27 cellular contexts compared by ENCODE assay signal in genomic region chr12:57097554-57097835, GRCh38. TPM values are rescaled to one million over a fixed set of nuclear protein-coding genes. Genes with fewer than 3 reads are reported as not detected.
A peak's percentile ranks its signal among the peaks of the same experiment; 100 is the strongest.
DNase-seq lines count a peak whose midpoint lies in the region; ATAC-seq, FAIRE-seq and TF ChIP-seq lines count a peak whose summit lies in the region.
"Had no signal": no experiment of that assay in that cellular context is flagged by ENCODE, and none has a peak within 500 bp of the region (broad histone marks: within the 10 kb centered on the region; RNA-seq: fewer than 3 reads in every experiment).

No MANE protein-coding gene starts in this region.

- H3K9me3 Mint-ChIP-seq in activated T-cell treated with anti-CD3 and anti-CD28 coated beads, Interleukin-2, amount 50 U/mL, for 24 hours = no peaks in the 10 kb centered on the region
- no peaks in the 10 kb centered on the region for H3K9me3 Mint-ChIP-seq in stimulated activated effector memory CD8-positive, alpha-beta T cell treated with anti-CD3 and anti-CD28 coated beads, Interleukin-12 subunit alpha, Interleukin-12 subunit beta, amount 100 ng/mL, for 72 hours
- H3K9me3 Mint-ChIP-seq in HFFc6 = no peaks in the 10 kb centered on the region
- H3K9me3 Mint-ChIP-seq: activated naive CD4-positive, alpha-beta T cell treated with anti-CD3 and anti-CD28 coated beads, Interleukin-2, amount 10 ng/mL, durations not matched to agents 7 days and 5 days; dendritic cell treated with granulocyte-macrophage colony-stimulating factor and Interleukin-4, amounts not matched to agents 40 ng/mL and 50 ng/mL, for 4 days had no signal

- H3K4me1 Mint-ChIP-seq in activated T-cell treated with anti-CD3 and anti-CD28 coated beads, Interleukin-2, amount 50 U/mL, for 24 hours (ENCODE audit: low read depth) = peaks cover 62% of the 10 kb centered on the region
- peaks cover 66% of the 10 kb centered on the region for H3K4me1 Mint-ChIP-seq in stimulated activated effector memory CD8-positive, alpha-beta T cell treated with anti-CD3 and anti-CD28 coated beads, Interleukin-12 subunit alpha, Interleukin-12 subunit beta, amount 100 ng/mL, for 72 hours
- H3K4me1 Mint-ChIP-seq in HFFc6 (ENCODE audit: low read depth) = peaks cover 49% of the 10 kb centered on the region

- no peak for DNase-seq in activated T-cell treated with anti-CD3 and anti-CD28 coated beads, Interleukin-2, amount 50 U/mL, for 24 hours
- no peak for DNase-seq in activated T-cell treated with anti-CD3 and anti-CD28 coated beads, Interleukin-2, amount 50 U/mL, for 1 hour
- DNase-seq in OCI-M1 (lab: John Stamatoyannopoulos, UW) = peak; percentile 70
- peak; percentile 36 to 37 for DNase-seq in erythroblast (lab: John Stamatoyannopoulos, UW)
- DNase-seq in stimulated activated effector memory CD8-positive, alpha-beta T cell treated with anti-CD3 and anti-CD28 coated beads, Interleukin-12 subunit alpha, Interleukin-12 subunit beta, amount 100 ng/mL, for 72 hours (ENCODE audit: low spot score in 2 of 2) = no peak
- no peak for DNase-seq in frontal cortex (ENCODE audit: low spot score in 2 of 2)
- no peak for DNase-seq in HFFc6
- DNase-seq in activated CD4-positive, alpha-beta T cell treated with anti-CD3 and anti-CD28 coated beads for 1 hour = no peak
- DNase-seq: activated CD4-positive, alpha-beta T cell treated with anti-CD3 and anti-CD28 coated beads for 36 hours; activated naive CD4-positive, alpha-beta T cell treated with anti-CD3 and anti-CD28 coated beads, Interleukin-2, amount 10 ng/mL, durations not matched to agents 7 days and 5 days; activated T-cell treated with anti-CD3 and anti-CD28 coated beads, Interleukin-2, amount 50 U/mL, for 48 hours; C1 segment of cervical spinal cord; Calu3; central memory CD4-positive, alpha-beta T cell; kidney glomerular epithelial cell; lower lobe of right lung; NCI-H1417; NCI-H2107; NCI-H446 treated with DMSO at 0.1 percent for 48 hours; PC-9; SHP77 treated with DMSO at 0.1 percent for 48 hours; stimulated activated CD8-positive, alpha-beta memory T cell treated with anti-CD3 and anti-CD28 coated beads, Interleukin-4, amount 100 ng/mL, for 48 hours; upper lobe of right lung had no signal

- no peak for FAIRE-seq in frontal cortex (lab: Jason Lieb, UNC)
- FAIRE-seq: astrocyte, GM12878 had no signal

- H3K4me3 Mint-ChIP-seq in activated T-cell treated with anti-CD3 and anti-CD28 coated beads, Interleukin-2, amount 50 U/mL, for 24 hours = no peak overlapping the region
- H3K4me3 Mint-ChIP-seq in stimulated activated effector memory CD8-positive, alpha-beta T cell treated with anti-CD3 and anti-CD28 coated beads, Interleukin-12 subunit alpha, Interleukin-12 subunit beta, amount 100 ng/mL, for 72 hours = no peak overlapping the region
- no peak overlapping the region for H3K4me3 Mint-ChIP-seq in HFFc6
- H3K4me3 Mint-ChIP-seq: activated CD4-positive, alpha-beta T cell treated with anti-CD3 and anti-CD28 coated beads for 36 hours; activated naive CD4-positive, alpha-beta T cell treated with anti-CD3 and anti-CD28 coated beads, Interleukin-2, amount 10 ng/mL, durations not matched to agents 7 days and 5 days; dendritic cell treated with granulocyte-macrophage colony-stimulating factor and Interleukin-4, amounts not matched to agents 40 ng/mL and 50 ng/mL, for 4 days had no signal

- H3K27ac Mint-ChIP-seq in activated T-cell treated with anti-CD3 and anti-CD28 coated beads, Interleukin-2, amount 50 U/mL, for 24 hours = peak overlapping the region; percentile 96
- peak overlapping the region; percentile 94 for H3K27ac Mint-ChIP-seq in stimulated activated effector memory CD8-positive, alpha-beta T cell treated with anti-CD3 and anti-CD28 coated beads, Interleukin-12 subunit alpha, Interleukin-12 subunit beta, amount 100 ng/mL, for 72 hours
- no peak overlapping the region for H3K27ac Mint-ChIP-seq in HFFc6

- peaks cover 95% of the 10 kb centered on the region for H3K36me3 Mint-ChIP-seq in activated T-cell treated with anti-CD3 and anti-CD28 coated beads, Interleukin-2, amount 50 U/mL, for 24 hours (ENCODE audit: low read depth)
- H3K36me3 Mint-ChIP-seq in stimulated activated effector memory CD8-positive, alpha-beta T cell treated with anti-CD3 and anti-CD28 coated beads, Interleukin-12 subunit alpha, Interleukin-12 subunit beta, amount 100 ng/mL, for 72 hours = peaks cover 100% of the 10 kb centered on the region
- H3K36me3 Mint-ChIP-seq in HFFc6 (ENCODE audit: low read depth) = peaks cover 28% of the 10 kb centered on the region

- TF ChIP-seq POLR2A in erythroblast (IDR thresholded peaks at IDR 0.05; ENCODE audit: low read length) = no peak

- H3K27me3 Mint-ChIP-seq in activated T-cell treated with anti-CD3 and anti-CD28 coated beads, Interleukin-2, amount 50 U/mL, for 24 hours = no peaks in the 10 kb centered on the region
- peaks cover 16% of the 10 kb centered on the region for H3K27me3 Mint-ChIP-seq in HFFc6 (ENCODE audit: insufficient read depth)
- H3K27me3 Mint-ChIP-seq: activated CD4-positive, alpha-beta T cell treated with anti-CD3 and anti-CD28 coated beads for 36 hours; activated naive CD4-positive, alpha-beta T cell treated with anti-CD3 and anti-CD28 coated beads, Interleukin-2, amount 10 ng/mL, durations not matched to agents 7 days and 5 days; dendritic cell treated with granulocyte-macrophage colony-stimulating factor and Interleukin-4, amounts not matched to agents 40 ng/mL and 50 ng/mL, for 4 days had no signal

- no peak for ATAC-seq in stimulated activated effector memory CD8-positive, alpha-beta T cell treated with anti-CD3 and anti-CD28 coated beads, Interleukin-12 subunit alpha, Interleukin-12 subunit beta, amount 100 ng/mL, for 72 hours
- ATAC-seq: activated CD4-positive, alpha-beta T cell treated with anti-CD3 and anti-CD28 coated beads for 36 hours; GM12878; lower lobe of right lung; upper lobe of right lung had no signal

- no peak for TF ChIP-seq CTCF in HFFc6 (IDR thresholded peaks at IDR 0.05)

RNA-seq across cellular contexts. Expression of gene NAB2, which starts 8.6 kb away (rescaled TPM):
- 30.2 TPM for total RNA-seq in frontal cortex
- total RNA-seq in HFFc6 (2021; fragmentation: NEBNext Ultra II Directional; extraction: Animal tissue kit (Norgen Biotek cat#: 25700)) = 10 to 100 TPM; 37.9 to 48.1 (median 44.8) TPM

RNA-seq across cellular contexts. Expression of gene STAT6, which starts 13.7 kb away (rescaled TPM):
- 2.4 TPM for total RNA-seq in frontal cortex
- total RNA-seq in HFFc6 (2021; fragmentation: NEBNext Ultra II Directional; extraction: Animal tissue kit (Norgen Biotek cat#: 25700)) = 100 to 1,000 TPM in 1 of 6 experiments, 10 to 100 TPM in 5; 83.7 to 102 (median 93.5) TPM

RNA-seq across cellular contexts. Expression of gene NEMP1, which starts 18.9 kb away (rescaled TPM):
- 5.3 TPM for total RNA-seq in frontal cortex
- 10 to 100 TPM; 13.0 to 22.1 (median 20.7) TPM for total RNA-seq in HFFc6 (2021; fragmentation: NEBNext Ultra II Directional; extraction: Animal tissue kit (Norgen Biotek cat#: 25700))

RNA-seq across cellular contexts. Expression of gene LRP1, which starts 30.8 kb away (rescaled TPM):
- 63.2 TPM for total RNA-seq in frontal cortex
- total RNA-seq in HFFc6 (2021; fragmentation: NEBNext Ultra II Directional; extraction: Animal tissue kit (Norgen Biotek cat#: 25700)) = 100 to 1,000 TPM; 187 to 332 (median 201) TPM

RNA-seq across cellular contexts. Expression of gene MYO1A, which starts 47.6 kb away (rescaled TPM):
- not detected for total RNA-seq in frontal cortex
- under 1 TPM in 1 of 6 experiments, not detected in 5; 0.23 TPM for total RNA-seq in HFFc6 (2021; fragmentation: NEBNext Ultra II Directional; extraction: Animal tissue kit (Norgen Biotek cat#: 25700))
- total RNA-seq: Daoy, PC-9 had no signal

Comparison
In these comparisons a context has a peak if more than half of its experiments do, and no peak if none do; other contexts are left out.
1. DNase-seq: peak in OCI-M1 (single experiment) and erythroblast (2 of 2); none in activated T-cell treated with anti-CD3 and anti-CD28 coated beads, Interleukin-2, amount 50 U/mL, for 24 hours (single experiment), activated T-cell treated with anti-CD3 and anti-CD28 coated beads, Interleukin-2, amount 50 U/mL, for 1 hour (single experiment), stimulated activated effector memory CD8-positive, alpha-beta T cell treated with anti-CD3 and anti-CD28 coated beads, Interleukin-12 subunit alpha, Interleukin-12 subunit beta, amount 100 ng/mL, for 72 hours (0 of 2), frontal cortex (0 of 2), HFFc6 (single experiment) and activated CD4-positive, alpha-beta T cell treated with anti-CD3 and anti-CD28 coated beads for 1 hour (single experiment).
2. RNA of gene STAT6, which starts 13.7 kb away (total RNA-seq): 83.7 to 102 TPM in HFFc6; 2.4 TPM in frontal cortex (single experiment); every median in the first group is over 10 times any median in the second.